ENCODE assay signal across 1 cellular context in the genomic region with DNA sequence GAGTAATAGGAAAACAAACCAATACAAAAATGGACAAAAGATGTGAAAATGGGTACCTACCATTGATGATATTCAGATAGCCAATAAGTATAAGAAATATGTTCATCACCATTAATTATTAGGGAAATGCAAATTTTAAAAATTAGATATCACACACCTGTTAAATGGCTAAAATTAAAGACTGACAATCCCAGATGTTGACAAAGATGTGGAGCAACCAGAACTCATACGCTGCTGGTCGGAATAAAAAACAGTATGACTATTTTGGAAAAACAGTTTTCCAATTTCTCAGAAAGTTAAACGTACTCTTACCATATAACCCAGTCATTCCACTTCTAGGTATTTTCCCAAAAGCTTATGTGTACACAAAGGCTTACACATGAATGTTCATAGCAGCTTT.
A peak's percentile ranks its signal among the peaks of the same experiment; 100 is the strongest.
TF ChIP-seq lines count a peak whose summit lies in the region.

No MANE protein-coding gene starts in this region.

TF ChIP-seq in HepG2, 621 proteins besides CTCF, POLR2A, EP300 and RAD21:
- TF ChIP-seq ZNF7 (CRISPR knock-in tag; IDR thresholded peaks at IDR 0.05) (peak; percentile 77), PPARG (CRISPR knock-in tag; conservative IDR thresholded peaks at IDR 0.05) (no peak)
TF ChIP-seq in HepG2: peak in this region for 1.
